In the genomic region with DNA sequence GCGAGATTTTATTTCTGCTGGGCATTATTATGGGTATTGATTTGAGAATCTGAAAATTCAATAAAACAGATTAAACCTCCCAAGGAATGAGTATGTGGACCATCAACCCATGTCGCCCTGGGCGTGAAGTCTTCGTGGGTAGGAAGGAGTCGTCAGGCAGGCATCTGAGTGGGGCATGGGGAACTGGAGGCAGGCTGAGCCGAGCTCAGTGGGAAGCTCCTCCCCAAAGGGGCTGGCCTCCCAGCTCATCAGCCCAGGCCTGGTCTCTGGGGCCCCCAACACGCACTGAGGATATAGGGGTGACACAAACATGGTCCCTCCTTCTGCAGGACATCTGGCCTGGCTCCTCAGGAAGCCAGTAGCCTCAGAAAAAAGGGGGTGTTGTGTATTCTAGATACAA, we compare ENCODE assay signal across 18 cellular contexts.
"Had no signal": no experiment of that assay in that cellular context is flagged by ENCODE, and none has a peak within 500 bp of the region (broad histone marks: within the 10 kb centered on the region; RNA-seq: fewer than 3 reads in every experiment).

No MANE protein-coding gene starts in this region.

- H3K27me3 ChIP-seq: colonic mucosa, sigmoid colon, testis, tibial nerve, uterus had no signal

- H3K27ac Mint-ChIP-seq: dendritic cell treated with granulocyte-macrophage colony-stimulating factor and Interleukin-4, amounts not matched to agents 40 ng/mL and 50 ng/mL, for 4 days; memory B cell; natural killer cell; stimulated activated memory B cell treated with anti-CD40 and anti-IgM and Interleukin-4, amounts not matched to agents 10 μg/mL and 1 μg/mL and 100 μg/mL, for 72 hours had no signal

- H3K36me3 ChIP-seq: colonic mucosa, esophagus squamous epithelium, neutrophil, prostate gland, sigmoid colon, spleen, tibial nerve, upper lobe of right lung, uterus had no signal

- H3K4me3 Mint-ChIP-seq: dendritic cell treated with granulocyte-macrophage colony-stimulating factor and Interleukin-4, amounts not matched to agents 40 ng/mL and 50 ng/mL, for 4 days; memory B cell; natural killer cell; stimulated activated memory B cell treated with anti-CD40 and anti-IgM and Interleukin-4, amounts not matched to agents 10 μg/mL and 1 μg/mL and 100 μg/mL, for 72 hours had no signal

- DNase-seq: colonic mucosa; effector CD8-positive, alpha-beta T cell; esophagus squamous epithelium; natural killer cell; sigmoid colon; spleen; stimulated activated CD4-positive, alpha-beta T cell treated with anti-CD3 and anti-CD28 coated beads, Interleukin-4, amount 100 ng/mL, for 4 hours; stimulated activated naive CD8-positive, alpha-beta T cell treated with anti-CD3 and anti-CD28 coated beads, Interleukin-15, Interleukin-2, amounts not matched to agents 100 U/mL and 50 U/mL, for 24 hours; upper lobe of right lung; uterus had no signal

- H3K4me3 ChIP-seq: colonic mucosa, lung, prostate gland, spleen, uterus had no signal

- H3K4me1 Mint-ChIP-seq: memory B cell; natural killer cell; stimulated activated memory B cell treated with anti-CD40 and anti-IgM and Interleukin-4, amounts not matched to agents 10 μg/mL and 1 μg/mL and 100 μg/mL, for 72 hours had no signal

- H3K36me3 Mint-ChIP-seq: memory B cell; natural killer cell; stimulated activated memory B cell treated with anti-CD40 and anti-IgM and Interleukin-4, amounts not matched to agents 10 μg/mL and 1 μg/mL and 100 μg/mL, for 72 hours had no signal

- H3K9me3 Mint-ChIP-seq: dendritic cell treated with granulocyte-macrophage colony-stimulating factor and Interleukin-4, amounts not matched to agents 40 ng/mL and 50 ng/mL, for 4 days; natural killer cell; stimulated activated memory B cell treated with anti-CD40 and anti-IgM and Interleukin-4, amounts not matched to agents 10 μg/mL and 1 μg/mL and 100 μg/mL, for 72 hours had no signal

- H3K9me3 ChIP-seq: colonic mucosa, esophagus squamous epithelium, neutrophil, prostate gland, sigmoid colon, spleen, testis, upper lobe of right lung, uterus had no signal

- H3K4me1 ChIP-seq: colonic mucosa, prostate gland, spleen, testis, upper lobe of right lung, uterus had no signal

- H3K27ac ChIP-seq: colonic mucosa, esophagus squamous epithelium, neutrophil, prostate gland, spleen, testis, upper lobe of right lung, uterus had no signal

- ATAC-seq: natural killer cell; stimulated activated memory B cell treated with anti-CD40 and anti-IgM and Interleukin-4, amounts not matched to agents 10 μg/mL and 1 μg/mL and 100 μg/mL, for 72 hours; stimulated activated naive CD8-positive, alpha-beta T cell treated with anti-CD3 and anti-CD28 coated beads, Interleukin-15, Interleukin-2, amounts not matched to agents 100 U/mL and 50 U/mL, for 24 hours had no signal

- H3K27me3 Mint-ChIP-seq: memory B cell had no signal
